9 cellular contexts compared by ENCODE assay signal in the genomic region with DNA sequence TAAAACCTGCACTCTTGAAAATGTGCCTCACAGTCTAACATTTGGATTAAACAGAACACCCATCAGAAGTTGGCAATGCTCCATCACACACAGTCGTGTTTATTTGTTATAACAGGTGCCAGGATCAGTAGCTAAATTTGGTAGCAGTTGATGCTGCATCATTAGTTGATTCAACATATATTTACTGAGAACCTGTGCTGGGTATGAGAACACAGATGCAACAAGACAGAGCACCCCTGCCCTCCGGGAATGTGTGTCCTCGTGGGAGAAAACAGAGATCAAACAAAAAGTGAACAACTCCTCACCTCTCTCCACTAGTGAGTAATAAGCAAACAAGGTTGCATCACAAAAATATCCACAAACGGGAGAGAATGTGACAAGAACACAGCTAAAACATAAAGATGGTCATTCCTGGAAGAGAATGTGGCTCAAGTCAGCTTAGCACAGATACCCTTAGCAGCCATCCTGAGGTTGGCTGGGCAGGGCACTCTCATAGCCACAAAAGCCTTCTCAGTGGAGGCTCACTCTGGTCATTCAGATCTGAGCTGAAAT. TPM values are rescaled to one million over a fixed set of nuclear protein-coding genes. Genes with fewer than 3 reads are reported as not detected.
A peak's percentile ranks its signal among the peaks of the same experiment; 100 is the strongest.
DNase-seq lines count a peak whose midpoint lies in the region; ATAC-seq and TF ChIP-seq lines count a peak whose summit lies in the region.
"Had no signal": no experiment of that assay in that cellular context is flagged by ENCODE, and none has a peak within 500 bp of the region (broad histone marks: within the 10 kb centered on the region; RNA-seq: fewer than 3 reads in every experiment).

No MANE protein-coding gene starts in this region.

- no peaks in the 10 kb centered on the region for H3K4me1 ChIP-seq in neural progenitor cell

- TF ChIP-seq CTCF in GM10248 (IDR thresholded peaks at IDR 0.05; ENCODE audit: control extremely low read depth, extremely low read depth, low read depth, missing control alignments) (no peak), neural progenitor cell (IDR thresholded peaks at IDR 0.05) (no peak)

- H3K79me2 ChIP-seq in neural progenitor cell (ENCODE audit: low read depth): no peaks in the 10 kb centered on the region

- no peaks in the 10 kb centered on the region for H3F3A ChIP-seq in neural progenitor cell (ENCODE audit: low read depth)

- H3K36me3 ChIP-seq in neural progenitor cell: no peaks in the 10 kb centered on the region
- H3K36me3 ChIP-seq: neutrophil had no signal

- no peaks in the 10 kb centered on the region for H3K9me3 ChIP-seq in neural progenitor cell (ENCODE audit: low read depth)
- H3K9me3 ChIP-seq: neutrophil had no signal

- H3K27me3 Mint-ChIP-seq in activated naive CD8-positive, alpha-beta T cell treated with anti-CD3 and anti-CD28 coated beads for 36 hours: no peaks in the 10 kb centered on the region
- peaks cover 0 to 3% of the 10 kb centered on the region in 2 donors for H3K27me3 Mint-ChIP-seq in natural killer cell treated with Interleukin-12 subunit alpha and Interleukin-12 subunit beta and Interleukin-15 and Interleukin-18, amount 100 ng/mL, for 72 hours
- H3K27me3 Mint-ChIP-seq in neural progenitor cell (ENCODE audit: insufficient read depth, low read depth): peaks cover 8% of the 10 kb centered on the region

- peak overlapping the region; percentile 25 for H3K27ac Mint-ChIP-seq in activated naive CD8-positive, alpha-beta T cell treated with anti-CD3 and anti-CD28 coated beads for 36 hours
- peak overlapping the region; percentile 85 to 95 for H3K27ac Mint-ChIP-seq in natural killer cell treated with Interleukin-12 subunit alpha and Interleukin-12 subunit beta and Interleukin-15 and Interleukin-18, amount 100 ng/mL, for 72 hours
- no peak overlapping the region for H3K27ac Mint-ChIP-seq in neural progenitor cell

- peak; percentile 92 for DNase-seq in NCI-H1105 treated with DMSO at 0.1 percent for 48 hours (lab: John Stamatoyannopoulos, UW)
- DNase-seq in activated naive CD8-positive, alpha-beta T cell treated with anti-CD3 and anti-CD28 coated beads for 36 hours: no peak
- DNase-seq in natural killer cell treated with Interleukin-12 subunit alpha and Interleukin-12 subunit beta and Interleukin-15 and Interleukin-18, amount 100 ng/mL, for 72 hours (ENCODE audit: low spot score): peak; percentile 58
- DNase-seq in HUDEP-2 (lab: John Stamatoyannopoulos, UW; ENCODE audit: unreplicated experiment in 76 of 76): no peak
- no peak for DNase-seq in GM10248 (ENCODE audit: extremely low spot score)
- no peak for DNase-seq in neural progenitor cell (ENCODE audit: low spot score)

- CTCF ChIA-PET in GM10248 (lab: Yijun Ruan, JAX): interaction anchor here (1.3 to 1.8 kb wide), 4 partner anchors 10 to 24 kb away, joined by 4 to 6 read pairs (median 6); no protein-coding TSS in a partner anchor

- ATAC-seq in GM21381 (IDR thresholded peaks at IDR 0.05; ENCODE audit: unreplicated experiment) (peak; percentile 24), GM19397 (IDR thresholded peaks at IDR 0.05; ENCODE audit: unreplicated experiment) (no peak)
- ATAC-seq in natural killer cell treated with Interleukin-12 subunit alpha and Interleukin-12 subunit beta and Interleukin-15 and Interleukin-18, amount 100 ng/mL, for 72 hours: peak; percentile 60 to 66

- no peaks in the 10 kb centered on the region for H3K36me3 Mint-ChIP-seq in activated naive CD8-positive, alpha-beta T cell treated with anti-CD3 and anti-CD28 coated beads for 36 hours
- no peaks in the 10 kb centered on the region for H3K36me3 Mint-ChIP-seq in natural killer cell treated with Interleukin-12 subunit alpha and Interleukin-12 subunit beta and Interleukin-15 and Interleukin-18, amount 100 ng/mL, for 72 hours
- H3K36me3 Mint-ChIP-seq in neural progenitor cell: no peaks in the 10 kb centered on the region

- H3K4me1 Mint-ChIP-seq in activated naive CD8-positive, alpha-beta T cell treated with anti-CD3 and anti-CD28 coated beads for 36 hours: peaks cover 33% of the 10 kb centered on the region
- H3K4me1 Mint-ChIP-seq in natural killer cell treated with Interleukin-12 subunit alpha and Interleukin-12 subunit beta and Interleukin-15 and Interleukin-18, amount 100 ng/mL, for 72 hours (ENCODE audit: low read depth in 2 of 2): peaks cover 63 to 77% of the 10 kb centered on the region in 2 donors
- peaks cover 13% of the 10 kb centered on the region for H3K4me1 Mint-ChIP-seq in neural progenitor cell

- H3K4me3 ChIP-seq in neural progenitor cell: no peak overlapping the region

- no peaks in the 10 kb centered on the region for H4K20me1 ChIP-seq in neural progenitor cell (ENCODE audit: low read depth)

- no peak overlapping the region for H3K9ac ChIP-seq in neural progenitor cell

- H3K27me3 ChIP-seq in neural progenitor cell: no peaks in the 10 kb centered on the region
- H3K27me3 ChIP-seq: neutrophil had no signal

- H2AFZ ChIP-seq in neural progenitor cell (replicated peaks): no peak overlapping the region

- no peaks in the 10 kb centered on the region for H3K9me3 Mint-ChIP-seq in activated naive CD8-positive, alpha-beta T cell treated with anti-CD3 and anti-CD28 coated beads for 36 hours
- no peaks in the 10 kb centered on the region for H3K9me3 Mint-ChIP-seq in natural killer cell treated with Interleukin-12 subunit alpha and Interleukin-12 subunit beta and Interleukin-15 and Interleukin-18, amount 100 ng/mL, for 72 hours
- H3K9me3 Mint-ChIP-seq in neural progenitor cell: no peaks in the 10 kb centered on the region

- peak overlapping the region; percentile 24 for H3K4me3 Mint-ChIP-seq in activated naive CD8-positive, alpha-beta T cell treated with anti-CD3 and anti-CD28 coated beads for 36 hours
- H3K4me3 Mint-ChIP-seq in natural killer cell treated with Interleukin-12 subunit alpha and Interleukin-12 subunit beta and Interleukin-15 and Interleukin-18, amount 100 ng/mL, for 72 hours: peak overlapping the region; percentile 85
- H3K4me3 Mint-ChIP-seq in neural progenitor cell: no peak overlapping the region

- POLR2A ChIA-PET in GM10248 (lab: Yijun Ruan, JAX): no interaction called here

- H3K27ac ChIP-seq in neural progenitor cell: no peak overlapping the region
- H3K27ac ChIP-seq: neutrophil had no signal

- no peak overlapping the region for H3K4me2 ChIP-seq in neural progenitor cell

RNA-seq across cellular contexts. Expression of gene LBR, which starts 26.3 kb away (rescaled TPM):
- total RNA-seq in activated naive CD8-positive, alpha-beta T cell treated with anti-CD3 and anti-CD28 coated beads for 36 hours: 100 to 1,000 TPM; 128 to 140 TPM
- 100 to 1,000 TPM; 127 to 173 TPM for total RNA-seq in natural killer cell treated with Interleukin-12 subunit alpha and Interleukin-12 subunit beta and Interleukin-15 and Interleukin-18, amount 100 ng/mL, for 72 hours
- total RNA-seq in neural progenitor cell (ENCODE audit: low replicate concordance): 116 and 171 TPM in 2 replicates

Comparison
In these comparisons a context has a peak if more than half of its experiments do, and no peak if none do; other contexts are left out.
1. DNase-seq: peak in NCI-H1105 treated with DMSO at 0.1 percent for 48 hours (single experiment) and natural killer cell treated with Interleukin-12 subunit alpha and Interleukin-12 subunit beta and Interleukin-15 and Interleukin-18, amount 100 ng/mL, for 72 hours (single experiment); none in activated naive CD8-positive, alpha-beta T cell treated with anti-CD3 and anti-CD28 coated beads for 36 hours (single experiment), HUDEP-2 (0 of 76), GM10248 (single experiment) and neural progenitor cell (single experiment).